Comparison of ENCODE assay signal across 9 cellular contexts in genomic region chr3:72082121-72082715, GRCh38.
DNase-seq lines count a peak whose midpoint lies in the region; ATAC-seq, FAIRE-seq and TF ChIP-seq lines count a peak whose summit lies in the region.
"Had no signal": no experiment of that assay in that cellular context is flagged by ENCODE, and none has a peak within 500 bp of the region (broad histone marks: within the 10 kb centered on the region; RNA-seq: fewer than 3 reads in every experiment).

No MANE protein-coding gene starts in this region.

- TF ChIP-seq CTCF in body of pancreas (IDR thresholded peaks at IDR 0.05): no peak

- ATAC-seq in HG03354 (IDR thresholded peaks at IDR 0.05; ENCODE audit: poor library complexity, severe bottlenecking, unreplicated experiment): peak; percentile 75
- peak; percentile 56 for ATAC-seq in body of pancreas
- no peak for ATAC-seq in activated CD8-positive, alpha-beta T cell treated with anti-CD3 and anti-CD28 coated beads, Interleukin-2, amount 10 ng/mL, durations not matched to agents 7 days and 5 days

- 33 to 49% methylated on average over 8 of the region's 8 CpGs for whole genome bisulfite sequencing in body of pancreas, 2 donors
- WGBS in small intestine, 3 donors: 31 to 48% (median 43%) methylated on average over 8 of the region's 8 CpGs

- H3K36me3 ChIP-seq in body of pancreas (replicated peaks in 1 of 2; ENCODE audit: insufficient read depth in 1 of 2, low read depth in 2 of 2): no peaks in the 10 kb centered on the region
- no peaks in the 10 kb centered on the region for H3K36me3 ChIP-seq in small intestine (ENCODE audit: control insufficient read depth in 2 of 2, insufficient read depth in 2 of 2, low read length in 2 of 2)

- no peak for TF ChIP-seq POLR2A in body of pancreas (IDR thresholded peaks at IDR 0.05)

- no peak overlapping the region for H3K27ac Mint-ChIP-seq in activated CD8-positive, alpha-beta T cell treated with anti-CD3 and anti-CD28 coated beads, Interleukin-2, amount 10 ng/mL, durations not matched to agents 7 days and 5 days

- no peak overlapping the region for H3K4me3 ChIP-seq in body of pancreas
- H3K4me3 ChIP-seq in small intestine (ENCODE audit: low read depth in 1 of 2, low read length in 2 of 2): no peak overlapping the region

- intact Hi-C loops in body of pancreas (cut with DNase I): no loop called here

- no peaks in the 10 kb centered on the region for H3K9me3 Mint-ChIP-seq in activated CD8-positive, alpha-beta T cell treated with anti-CD3 and anti-CD28 coated beads, Interleukin-2, amount 10 ng/mL, durations not matched to agents 7 days and 5 days (ENCODE audit: insufficient read depth)

- FAIRE-seq in small intestine (lab: Jason Lieb, UNC): no peak

- DNase-seq in NCI-H2227 treated with DMSO at 0.1 percent for 48 hours (lab: John Stamatoyannopoulos, UW) (peak; percentile 1), NCI-H2227 (lab: John Stamatoyannopoulos, UW; ENCODE audit: unreplicated experiment) (no peak), body of pancreas (peak in 1 of 4 donors; percentile 64), small intestine (peak; percentile 29), mesenteric fat pad (ENCODE audit: low spot score) (no peak)
- DNase-seq in activated naive CD4-positive, alpha-beta T cell treated with Interleukin-2 at 50 U/mL for 16 hours: no peak
- no peak for DNase-seq in activated CD8-positive, alpha-beta T cell treated with anti-CD3 and anti-CD28 coated beads, Interleukin-2, amount 10 ng/mL, durations not matched to agents 7 days and 5 days

- peak overlapping the region in 1 of 4 donors; percentile 14 for H3K27ac ChIP-seq in body of pancreas
- H3K27ac ChIP-seq in small intestine (ENCODE audit: low read depth in 1 of 2, low read length in 1 of 2): peak overlapping the region in 1 of 2 donors; percentile 0
- H3K27ac ChIP-seq: 22Rv1 had no signal

- H3K36me3 Mint-ChIP-seq in activated CD8-positive, alpha-beta T cell treated with anti-CD3 and anti-CD28 coated beads, Interleukin-2, amount 10 ng/mL, durations not matched to agents 7 days and 5 days (ENCODE audit: low read depth): no peaks in the 10 kb centered on the region

- H3K9me3 ChIP-seq in body of pancreas (no peaks in the 10 kb centered on the region), small intestine (ENCODE audit: control insufficient read depth, low read depth) (peaks cover 3% of the 10 kb centered on the region)

- H3K4me1 ChIP-seq in body of pancreas: no peaks in the 10 kb centered on the region
- no peaks in the 10 kb centered on the region for H3K4me1 ChIP-seq in small intestine (ENCODE audit: control insufficient read depth in 2 of 2, insufficient read depth in 1 of 2, low read depth in 1 of 2, low read length in 1 of 2)

- no peaks in the 10 kb centered on the region for H3K27me3 Mint-ChIP-seq in activated CD8-positive, alpha-beta T cell treated with anti-CD3 and anti-CD28 coated beads, Interleukin-2, amount 10 ng/mL, durations not matched to agents 7 days and 5 days (ENCODE audit: low read depth)

- peaks cover 6% of the 10 kb centered on the region for H3K4me1 Mint-ChIP-seq in activated CD8-positive, alpha-beta T cell treated with anti-CD3 and anti-CD28 coated beads, Interleukin-2, amount 10 ng/mL, durations not matched to agents 7 days and 5 days (ENCODE audit: low read depth)

- POLR2A ChIA-PET in activated CD8-positive, alpha-beta T cell treated with anti-CD3 and anti-CD28 coated beads, Interleukin-2, amount 10 ng/mL, durations not matched to agents 7 days and 5 days (lab: Charles Lee): no interaction called here

- CTCF ChIA-PET in activated CD8-positive, alpha-beta T cell treated with anti-CD3 and anti-CD28 coated beads, Interleukin-2, amount 10 ng/mL, durations not matched to agents 7 days and 5 days (lab: Charles Lee): no interaction called here

- H3K27me3 ChIP-seq in body of pancreas (no peaks in the 10 kb centered on the region), small intestine (ENCODE audit: control insufficient read depth in 2 of 2, insufficient read depth in 2 of 2, low read length in 2 of 2) (no peaks in the 10 kb centered on the region)

- H3K4me3 Mint-ChIP-seq in activated CD8-positive, alpha-beta T cell treated with anti-CD3 and anti-CD28 coated beads, Interleukin-2, amount 10 ng/mL, durations not matched to agents 7 days and 5 days: no peak overlapping the region

Comparison
In these comparisons a context has a peak if more than half of its experiments do, and no peak if none do; other contexts are left out.
1. DNase-seq: peak in NCI-H2227 treated with DMSO at 0.1 percent for 48 hours (single experiment) and small intestine (single experiment); none in NCI-H2227 (single experiment), activated naive CD4-positive, alpha-beta T cell treated with Interleukin-2 at 50 U/mL for 16 hours (single experiment), mesenteric fat pad (single experiment) and activated CD8-positive, alpha-beta T cell treated with anti-CD3 and anti-CD28 coated beads, Interleukin-2, amount 10 ng/mL, durations not matched to agents 7 days and 5 days (single experiment).